30 cellular contexts compared by ENCODE assay signal in the genomic region with DNA sequence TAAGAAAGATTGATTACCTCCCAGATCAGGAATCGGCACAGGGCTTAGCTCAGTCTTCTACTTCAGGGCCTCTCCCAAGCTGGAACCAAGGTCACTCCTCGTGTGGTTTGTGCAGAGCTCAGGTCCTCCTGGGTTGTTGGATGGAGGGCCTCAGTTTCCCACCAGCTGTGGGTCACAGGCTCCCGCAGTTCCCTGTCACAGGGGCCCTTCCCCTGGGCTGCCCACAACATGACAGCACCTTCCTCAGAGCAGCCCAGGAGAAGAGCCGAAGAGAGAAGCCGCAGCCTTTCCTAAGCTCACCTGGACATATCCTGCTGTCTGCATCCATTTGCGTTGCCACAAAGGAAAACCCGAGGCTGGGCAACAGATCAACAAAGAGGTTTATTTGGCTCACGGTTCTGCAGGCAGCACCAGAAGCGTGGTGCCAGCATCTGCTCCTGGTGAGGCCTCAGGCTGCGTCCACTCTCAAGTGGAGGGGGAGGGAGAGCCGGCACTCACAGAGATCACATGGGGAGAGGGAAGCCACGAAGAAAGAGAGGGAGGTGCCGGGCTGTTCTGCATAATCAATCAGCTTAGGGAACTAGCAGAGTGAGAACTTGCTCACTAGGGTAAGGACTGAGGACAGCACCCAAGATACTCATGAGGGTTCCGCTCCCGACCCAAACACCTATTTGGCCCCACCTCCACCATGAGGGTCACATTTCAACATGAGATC. TPM values are rescaled to one million over a fixed set of nuclear protein-coding genes. Genes with fewer than 3 reads are reported as not detected.
"Had no signal": no experiment of that assay in that cellular context is flagged by ENCODE, and none has a peak within 500 bp of the region (broad histone marks: within the 10 kb centered on the region; RNA-seq: fewer than 3 reads in every experiment).

No MANE protein-coding gene starts in this region.

- H3K27ac ChIP-seq: adrenal gland, breast epithelium, esophagus muscularis mucosa had no signal

- H3K9me3 Mint-ChIP-seq: activated B cell treated with CpG ODN at 0.5 μM for 24 hours; activated CD4-positive, alpha-beta memory T cell treated with anti-CD3 and anti-CD28 coated beads for 36 hours; activated naive CD4-positive, alpha-beta T cell treated with anti-CD3 and anti-CD28 coated beads, Interleukin-2, amount 50 U/mL, for 72 hours; activated T-helper 17 cell treated with anti-CD3 and anti-CD28 coated beads, Interleukin-2, amount 50 U/mL, for 72 hours; dendritic cell treated with granulocyte-macrophage colony-stimulating factor and Interleukin-4, amounts not matched to agents 40 ng/mL and 50 ng/mL, for 4 days; mesothelial cell of epicardium; nephron progenitor cell; stimulated activated naive CD8-positive, alpha-beta T cell treated with anti-CD3 and anti-CD28 coated beads, Interleukin-15, Interleukin-2, amounts not matched to agents 100 ng/mL and 50 ng/mL, for 24 hours; T-helper 2 cell treated with Interferon-gamma antibody and Interleukin-4, amounts not matched to agents 5 μg/mL and 100 μg/mL, for 36 hours had no signal

- H3K4me3 ChIP-seq: adrenal gland, breast epithelium, esophagus muscularis mucosa, lung had no signal

- H3K27me3 Mint-ChIP-seq: activated B cell treated with CpG ODN at 0.5 μM for 24 hours; activated CD8-positive, alpha-beta memory T cell treated with anti-CD3 and anti-CD28 coated beads, Interleukin-2, amount 10 ng/mL, durations not matched to agents 7 days and 5 days; activated T-helper 17 cell treated with anti-CD3 and anti-CD28 coated beads, Interleukin-2, amount 50 U/mL, for 72 hours; stimulated activated naive CD8-positive, alpha-beta T cell treated with anti-CD3 and anti-CD28 coated beads, Interleukin-15, Interleukin-2, amounts not matched to agents 100 ng/mL and 50 ng/mL, for 24 hours had no signal

- H3K27ac Mint-ChIP-seq: activated B cell treated with CpG ODN at 0.5 μM for 24 hours; activated CD4-positive, alpha-beta memory T cell treated with anti-CD3 and anti-CD28 coated beads for 36 hours; activated CD8-positive, alpha-beta memory T cell treated with anti-CD3 and anti-CD28 coated beads, Interleukin-2, amount 10 ng/mL, durations not matched to agents 7 days and 5 days; activated naive CD4-positive, alpha-beta T cell treated with anti-CD3 and anti-CD28 coated beads, Interleukin-2, amount 50 U/mL, for 72 hours; activated T-helper 17 cell treated with anti-CD3 and anti-CD28 coated beads, Interleukin-2, amount 50 U/mL, for 72 hours; dendritic cell treated with granulocyte-macrophage colony-stimulating factor and Interleukin-4, amounts not matched to agents 40 ng/mL and 50 ng/mL, for 4 days; mesothelial cell of epicardium; nephron progenitor cell; stimulated activated naive CD8-positive, alpha-beta T cell treated with anti-CD3 and anti-CD28 coated beads, Interleukin-15, Interleukin-2, amounts not matched to agents 100 ng/mL and 50 ng/mL, for 24 hours; T-helper 2 cell treated with Interferon-gamma antibody and Interleukin-4, amounts not matched to agents 5 μg/mL and 100 μg/mL, for 36 hours had no signal

- H3K4me1 ChIP-seq: adrenal gland, breast epithelium had no signal

- H3K36me3 ChIP-seq: adrenal gland, breast epithelium, esophagus muscularis mucosa had no signal

- H3K4me1 Mint-ChIP-seq: activated B cell treated with CpG ODN at 0.5 μM for 24 hours; activated CD8-positive, alpha-beta memory T cell treated with anti-CD3 and anti-CD28 coated beads, Interleukin-2, amount 10 ng/mL, durations not matched to agents 7 days and 5 days; activated T-helper 17 cell treated with anti-CD3 and anti-CD28 coated beads, Interleukin-2, amount 50 U/mL, for 72 hours; mesothelial cell of epicardium had no signal

- H3K36me3 Mint-ChIP-seq: activated CD4-positive, alpha-beta memory T cell treated with anti-CD3 and anti-CD28 coated beads for 36 hours; activated CD8-positive, alpha-beta memory T cell treated with anti-CD3 and anti-CD28 coated beads, Interleukin-2, amount 10 ng/mL, durations not matched to agents 7 days and 5 days; activated naive CD4-positive, alpha-beta T cell treated with anti-CD3 and anti-CD28 coated beads, Interleukin-2, amount 50 U/mL, for 72 hours; mesothelial cell of epicardium had no signal

- H3K27me3 ChIP-seq: adrenal gland, breast epithelium, esophagus muscularis mucosa had no signal

- H3K9ac ChIP-seq: SK-N-SH had no signal

- H3K4me3 Mint-ChIP-seq: activated B cell treated with CpG ODN at 0.5 μM for 24 hours; activated CD4-positive, alpha-beta memory T cell treated with anti-CD3 and anti-CD28 coated beads for 36 hours; activated CD8-positive, alpha-beta memory T cell treated with anti-CD3 and anti-CD28 coated beads, Interleukin-2, amount 10 ng/mL, durations not matched to agents 7 days and 5 days; activated T-helper 17 cell treated with anti-CD3 and anti-CD28 coated beads, Interleukin-2, amount 50 U/mL, for 72 hours; dendritic cell treated with granulocyte-macrophage colony-stimulating factor and Interleukin-4, amounts not matched to agents 40 ng/mL and 50 ng/mL, for 4 days; mesothelial cell of epicardium; nephron progenitor cell; stimulated activated naive CD8-positive, alpha-beta T cell treated with anti-CD3 and anti-CD28 coated beads, Interleukin-15, Interleukin-2, amounts not matched to agents 100 ng/mL and 50 ng/mL, for 24 hours; T-helper 2 cell treated with Interferon-gamma antibody and Interleukin-4, amounts not matched to agents 5 μg/mL and 100 μg/mL, for 36 hours had no signal

- ATAC-seq: activated CD8-positive, alpha-beta memory T cell treated with anti-CD3 and anti-CD28 coated beads, Interleukin-2, amount 10 ng/mL, durations not matched to agents 7 days and 5 days; activated naive CD4-positive, alpha-beta T cell treated with anti-CD3 and anti-CD28 coated beads, Interleukin-2, amount 50 U/mL, for 72 hours; activated T-helper 17 cell treated with anti-CD3 and anti-CD28 coated beads, Interleukin-2, amount 50 U/mL, for 72 hours; left colon had no signal

- H3K9me3 ChIP-seq: adrenal gland, breast epithelium, esophagus muscularis mucosa, SK-N-SH had no signal

- DNase-seq: activated B cell treated with CpG ODN at 0.5 μM for 24 hours; activated CD4-positive, alpha-beta memory T cell treated with anti-CD3 and anti-CD28 coated beads for 36 hours; activated CD4-positive, alpha-beta T cell treated with anti-CD3 and anti-CD28 coated beads for 4 hours; activated CD8-positive, alpha-beta memory T cell treated with anti-CD3 and anti-CD28 coated beads, Interleukin-2, amount 10 ng/mL, durations not matched to agents 7 days and 5 days; effector CD8-positive, alpha-beta T cell; hippocampal formation; left colon; nephron progenitor cell; nucleus accumbens; retina; SK-N-SH; stimulated activated CD4-positive, alpha-beta T cell treated with anti-CD3 and anti-CD28 coated beads, Interleukin-15, amount 100 ng/mL, for 24 hours; stimulated activated CD4-positive, alpha-beta T cell treated with anti-CD3 and anti-CD28 coated beads, Interleukin-2, amount 100 ng/mL, for 48 hours; trophoblast cell had no signal

RNA-seq across cellular contexts. Expression of gene ALLC, which starts 13.0 kb away (rescaled TPM):
- total RNA-seq: activated B cell treated with CpG ODN at 0.5 μM for 24 hours; activated CD4-positive, alpha-beta memory T cell treated with anti-CD3 and anti-CD28 coated beads for 36 hours; activated CD8-positive, alpha-beta memory T cell treated with anti-CD3 and anti-CD28 coated beads, Interleukin-2, amount 10 ng/mL, durations not matched to agents 7 days and 5 days; activated naive CD4-positive, alpha-beta T cell treated with anti-CD3 and anti-CD28 coated beads, Interleukin-2, amount 50 U/mL, for 72 hours; activated T-helper 17 cell treated with anti-CD3 and anti-CD28 coated beads, Interleukin-2, amount 50 U/mL, for 72 hours; astrocyte; cerebellum; endothelial cell of umbilical vein; esophagus muscularis mucosa; glomerular endothelial cell; left colon; lung; mesothelial cell of epicardium; skeletal muscle tissue; temporal lobe had no signal
- polyA plus RNA-seq: endothelial cell of umbilical vein, SK-N-SH had no signal

RNA-seq across cellular contexts. Expression of gene COLEC11, which starts 50.1 kb away (rescaled TPM):
- total RNA-seq: activated B cell treated with CpG ODN at 0.5 μM for 24 hours; activated naive CD4-positive, alpha-beta T cell treated with anti-CD3 and anti-CD28 coated beads, Interleukin-2, amount 50 U/mL, for 72 hours; astrocyte; endothelial cell of umbilical vein; skeletal muscle tissue had no signal

RNA-seq across cellular contexts. Expression of gene DCDC2C, which starts 58.3 kb away (rescaled TPM):
- total RNA-seq: activated B cell treated with CpG ODN at 0.5 μM for 24 hours; activated CD4-positive, alpha-beta memory T cell treated with anti-CD3 and anti-CD28 coated beads for 36 hours; activated CD8-positive, alpha-beta memory T cell treated with anti-CD3 and anti-CD28 coated beads, Interleukin-2, amount 10 ng/mL, durations not matched to agents 7 days and 5 days; activated naive CD4-positive, alpha-beta T cell treated with anti-CD3 and anti-CD28 coated beads, Interleukin-2, amount 50 U/mL, for 72 hours; activated T-helper 17 cell treated with anti-CD3 and anti-CD28 coated beads, Interleukin-2, amount 50 U/mL, for 72 hours; astrocyte; cerebellum; endothelial cell of umbilical vein; glomerular endothelial cell; left colon; mesothelial cell of epicardium; skeletal muscle tissue had no signal
- polyA plus RNA-seq: endothelial cell of umbilical vein, lung, SK-N-SH had no signal
